Comparison of ENCODE assay signal across 1 cellular context in the genomic region with DNA sequence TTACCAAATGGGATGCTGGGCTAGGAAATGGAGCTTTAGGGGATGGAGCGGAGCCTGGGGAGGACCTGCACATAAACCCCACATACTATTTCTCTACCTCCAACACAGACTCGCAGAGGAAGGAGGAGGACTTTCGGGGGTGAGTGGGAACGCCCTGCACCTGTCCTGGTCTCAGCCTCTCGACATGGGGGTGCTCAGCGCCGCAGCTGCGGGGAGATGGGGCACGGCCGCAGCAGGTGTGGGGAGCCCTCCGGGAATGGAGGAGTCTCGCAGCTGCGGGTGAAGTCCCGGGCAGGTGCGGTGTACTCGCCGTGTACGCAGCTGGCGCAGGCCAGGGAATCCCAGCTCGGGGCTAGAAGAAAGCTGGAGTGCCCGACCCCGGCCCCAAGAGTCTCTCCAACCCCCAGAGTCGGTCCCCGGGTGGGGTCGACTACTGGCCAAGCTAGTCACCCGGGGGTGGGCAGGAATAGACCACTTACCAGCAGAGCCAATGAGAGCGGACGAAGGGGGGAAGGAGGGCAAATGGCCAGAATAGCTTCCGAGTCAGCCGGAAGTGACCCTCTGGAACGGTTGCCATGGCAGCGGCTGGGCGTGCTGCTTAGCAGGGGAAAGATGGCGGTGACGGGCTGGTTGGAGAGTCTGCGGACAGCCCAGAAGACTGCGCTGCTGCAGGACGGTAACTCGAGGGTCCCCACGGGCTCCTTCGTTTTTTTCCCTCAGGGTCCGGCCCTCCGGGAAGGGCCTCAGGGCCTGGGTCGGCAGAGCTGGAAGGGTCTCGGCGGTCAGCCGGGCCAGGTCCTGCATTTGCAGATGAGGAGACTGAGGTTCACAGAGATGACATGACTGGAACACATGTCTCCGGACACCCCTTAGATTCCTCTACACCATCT.
TF ChIP-seq lines count a peak whose summit lies in the region.

A gene (plus strand): TSS at position 597 of the 890 bp plus-strand sequence. CDS start 16 bp downstream, at position 613.
A gene (minus strand): TSS at position 533 of the 890 bp plus-strand sequence. CDS start 897 bp downstream, outside the sequence.

TF ChIP-seq in HepG2, 621 proteins besides CTCF, POLR2A, EP300 and RAD21 (continued from another document and continues in another):
- TF ChIP-seq, protein P1, sequence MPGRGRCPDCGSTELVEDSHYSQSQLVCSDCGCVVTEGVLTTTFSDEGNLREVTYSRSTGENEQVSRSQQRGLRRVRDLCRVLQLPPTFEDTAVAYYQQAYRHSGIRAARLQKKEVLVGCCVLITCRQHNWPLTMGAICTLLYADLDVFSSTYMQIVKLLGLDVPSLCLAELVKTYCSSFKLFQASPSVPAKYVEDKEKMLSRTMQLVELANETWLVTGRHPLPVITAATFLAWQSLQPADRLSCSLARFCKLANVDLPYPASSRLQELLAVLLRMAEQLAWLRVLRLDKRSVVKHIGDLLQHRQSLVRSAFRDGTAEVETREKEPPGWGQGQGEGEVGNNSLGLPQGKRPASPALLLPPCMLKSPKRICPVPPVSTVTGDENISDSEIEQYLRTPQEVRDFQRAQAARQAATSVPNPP (CRISPR knock-in tag; IDR thresholded peaks at IDR 0.05): no peak
- TF ChIP-seq TAF1 (CRISPR knock-in tag; IDR thresholded peaks at IDR 0.05): peak; percentile 72; the same call in 1 of the 2 replicates
- TF ChIP-seq ZNF709 (CRISPR knock-in tag; IDR thresholded peaks at IDR 0.05): no peak
- TF ChIP-seq, protein P2, sequence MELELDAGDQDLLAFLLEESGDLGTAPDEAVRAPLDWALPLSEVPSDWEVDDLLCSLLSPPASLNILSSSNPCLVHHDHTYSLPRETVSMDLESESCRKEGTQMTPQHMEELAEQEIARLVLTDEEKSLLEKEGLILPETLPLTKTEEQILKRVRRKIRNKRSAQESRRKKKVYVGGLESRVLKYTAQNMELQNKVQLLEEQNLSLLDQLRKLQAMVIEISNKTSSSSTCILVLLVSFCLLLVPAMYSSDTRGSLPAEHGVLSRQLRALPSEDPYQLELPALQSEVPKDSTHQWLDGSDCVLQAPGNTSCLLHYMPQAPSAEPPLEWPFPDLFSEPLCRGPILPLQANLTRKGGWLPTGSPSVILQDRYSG (CRISPR knock-in tag; IDR thresholded peaks at IDR 0.05): no peak; the same call in 1 of the 2 replicates
- TF ChIP-seq MTA1 (CRISPR knock-in tag; IDR thresholded peaks at IDR 0.05; ENCODE audit: borderline replicate concordance): peak; percentile 56; the same call in 1 of the 2 replicates
- TF ChIP-seq, protein P3, sequence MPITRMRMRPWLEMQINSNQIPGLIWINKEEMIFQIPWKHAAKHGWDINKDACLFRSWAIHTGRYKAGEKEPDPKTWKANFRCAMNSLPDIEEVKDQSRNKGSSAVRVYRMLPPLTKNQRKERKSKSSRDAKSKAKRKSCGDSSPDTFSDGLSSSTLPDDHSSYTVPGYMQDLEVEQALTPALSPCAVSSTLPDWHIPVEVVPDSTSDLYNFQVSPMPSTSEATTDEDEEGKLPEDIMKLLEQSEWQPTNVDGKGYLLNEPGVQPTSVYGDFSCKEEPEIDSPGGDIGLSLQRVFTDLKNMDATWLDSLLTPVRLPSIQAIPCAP (CRISPR knock-in tag; IDR thresholded peaks at IDR 0.05; ENCODE audit: low read depth): no peak
- peak; percentile 59 for TF ChIP-seq ZNF501 (CRISPR knock-in tag; IDR thresholded peaks at IDR 0.05)
- TF ChIP-seq, protein P4, sequence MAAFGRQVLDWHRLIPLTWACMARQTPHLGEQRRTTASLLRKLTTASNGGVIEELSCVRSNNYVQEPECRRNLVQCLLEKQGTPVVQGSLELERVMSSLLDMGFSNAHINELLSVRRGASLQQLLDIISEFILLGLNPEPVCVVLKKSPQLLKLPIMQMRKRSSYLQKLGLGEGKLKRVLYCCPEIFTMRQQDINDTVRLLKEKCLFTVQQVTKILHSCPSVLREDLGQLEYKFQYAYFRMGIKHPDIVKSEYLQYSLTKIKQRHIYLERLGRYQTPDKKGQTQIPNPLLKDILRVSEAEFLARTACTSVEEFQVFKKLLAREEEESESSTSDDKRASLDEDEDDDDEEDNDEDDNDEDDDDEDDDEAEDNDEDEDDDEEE (CRISPR knock-in tag; IDR thresholded peaks at IDR 0.05): no peak
- TF ChIP-seq, protein P5, sequence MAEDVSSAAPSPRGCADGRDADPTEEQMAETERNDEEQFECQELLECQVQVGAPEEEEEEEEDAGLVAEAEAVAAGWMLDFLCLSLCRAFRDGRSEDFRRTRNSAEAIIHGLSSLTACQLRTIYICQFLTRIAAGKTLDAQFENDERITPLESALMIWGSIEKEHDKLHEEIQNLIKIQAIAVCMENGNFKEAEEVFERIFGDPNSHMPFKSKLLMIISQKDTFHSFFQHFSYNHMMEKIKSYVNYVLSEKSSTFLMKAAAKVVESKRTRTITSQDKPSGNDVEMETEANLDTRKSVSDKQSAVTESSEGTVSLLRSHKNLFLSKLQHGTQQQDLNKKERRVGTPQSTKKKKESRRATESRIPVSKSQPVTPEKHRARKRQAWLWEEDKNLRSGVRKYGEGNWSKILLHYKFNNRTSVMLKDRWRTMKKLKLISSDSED (CRISPR knock-in tag; IDR thresholded peaks at IDR 0.05): no peak
- TF ChIP-seq, protein P6, sequence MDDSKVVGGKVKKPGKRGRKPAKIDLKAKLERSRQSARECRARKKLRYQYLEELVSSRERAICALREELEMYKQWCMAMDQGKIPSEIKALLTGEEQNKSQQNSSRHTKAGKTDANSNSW (CRISPR knock-in tag; IDR thresholded peaks at IDR 0.05; ENCODE audit: borderline replicate concordance): no peak
- no peak for TF ChIP-seq TMF1 (CRISPR knock-in tag; IDR thresholded peaks at IDR 0.05; ENCODE audit: low read depth)
- 0 out of 2 replicates have a peak, but pooled peaks have one; percentile 61 for TF ChIP-seq BRCA1 (CRISPR knock-in tag; IDR thresholded peaks at IDR 0.05)
- TF ChIP-seq GATAD1 (CRISPR knock-in tag; IDR thresholded peaks at IDR 0.05): peak; percentile 92
- TF ChIP-seq DR1 (CRISPR knock-in tag; IDR thresholded peaks at IDR 0.05): 0 out of 2 replicates have a peak, but pooled peaks have one; percentile 49
- peak; percentile 77 for TF ChIP-seq ERF (CRISPR knock-in tag; IDR thresholded peaks at IDR 0.05)
- no peak for TF ChIP-seq ZNF713 (CRISPR knock-in tag; IDR thresholded peaks at IDR 0.05)
- no peak for TF ChIP-seq KAT2B (IDR thresholded peaks at IDR 0.05; ENCODE audit: borderline replicate concordance, low read depth, low read length)
- TF ChIP-seq RORA (CRISPR knock-in tag; IDR thresholded peaks at IDR 0.05): no peak
- peak; percentile 52; the same call in 1 of the 2 replicates for TF ChIP-seq ZNF598 (CRISPR knock-in tag; IDR thresholded peaks at IDR 0.05; ENCODE audit: borderline replicate concordance)
- TF ChIP-seq CENPX (CRISPR knock-in tag; IDR thresholded peaks at IDR 0.05): no peak
- TF ChIP-seq ZNF44 (CRISPR knock-in tag; IDR thresholded peaks at IDR 0.05): 0 out of 2 replicates have a peak, but pooled peaks have one; percentile 42
- TF ChIP-seq, protein P7, sequence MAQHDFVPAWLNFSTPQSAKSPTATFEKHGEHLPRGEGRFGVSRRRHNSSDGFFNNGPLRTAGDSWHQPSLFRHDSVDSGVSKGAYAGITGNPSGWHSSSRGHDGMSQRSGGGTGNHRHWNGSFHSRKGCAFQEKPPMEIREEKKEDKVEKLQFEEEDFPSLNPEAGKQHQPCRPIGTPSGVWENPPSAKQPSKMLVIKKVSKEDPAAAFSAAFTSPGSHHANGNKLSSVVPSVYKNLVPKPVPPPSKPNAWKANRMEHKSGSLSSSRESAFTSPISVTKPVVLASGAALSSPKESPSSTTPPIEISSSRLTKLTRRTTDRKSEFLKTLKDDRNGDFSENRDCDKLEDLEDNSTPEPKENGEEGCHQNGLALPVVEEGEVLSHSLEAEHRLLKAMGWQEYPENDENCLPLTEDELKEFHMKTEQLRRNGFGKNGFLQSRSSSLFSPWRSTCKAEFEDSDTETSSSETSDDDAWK (CRISPR knock-in tag; IDR thresholded peaks at IDR 0.05): no peak
- TF ChIP-seq ZNF839 (CRISPR knock-in tag; IDR thresholded peaks at IDR 0.05; ENCODE audit: borderline replicate concordance): no peak
- TF ChIP-seq SPEN (CRISPR knock-in tag; IDR thresholded peaks at IDR 0.05; ENCODE audit: low read depth): peak; percentile 34; the same call in 1 of the 2 replicates
- TF ChIP-seq TBX2 (CRISPR knock-in tag; IDR thresholded peaks at IDR 0.05; ENCODE audit: borderline replicate concordance): peak; percentile 40; the same call in 1 of the 2 replicates
- no peak for TF ChIP-seq ZFYVE20 (CRISPR knock-in tag; IDR thresholded peaks at IDR 0.05; ENCODE audit: borderline replicate concordance, low read depth)
- TF ChIP-seq ZNF589 (CRISPR knock-in tag; conservative IDR thresholded peaks at IDR 0.05): no peak
- TF ChIP-seq, protein P8, sequence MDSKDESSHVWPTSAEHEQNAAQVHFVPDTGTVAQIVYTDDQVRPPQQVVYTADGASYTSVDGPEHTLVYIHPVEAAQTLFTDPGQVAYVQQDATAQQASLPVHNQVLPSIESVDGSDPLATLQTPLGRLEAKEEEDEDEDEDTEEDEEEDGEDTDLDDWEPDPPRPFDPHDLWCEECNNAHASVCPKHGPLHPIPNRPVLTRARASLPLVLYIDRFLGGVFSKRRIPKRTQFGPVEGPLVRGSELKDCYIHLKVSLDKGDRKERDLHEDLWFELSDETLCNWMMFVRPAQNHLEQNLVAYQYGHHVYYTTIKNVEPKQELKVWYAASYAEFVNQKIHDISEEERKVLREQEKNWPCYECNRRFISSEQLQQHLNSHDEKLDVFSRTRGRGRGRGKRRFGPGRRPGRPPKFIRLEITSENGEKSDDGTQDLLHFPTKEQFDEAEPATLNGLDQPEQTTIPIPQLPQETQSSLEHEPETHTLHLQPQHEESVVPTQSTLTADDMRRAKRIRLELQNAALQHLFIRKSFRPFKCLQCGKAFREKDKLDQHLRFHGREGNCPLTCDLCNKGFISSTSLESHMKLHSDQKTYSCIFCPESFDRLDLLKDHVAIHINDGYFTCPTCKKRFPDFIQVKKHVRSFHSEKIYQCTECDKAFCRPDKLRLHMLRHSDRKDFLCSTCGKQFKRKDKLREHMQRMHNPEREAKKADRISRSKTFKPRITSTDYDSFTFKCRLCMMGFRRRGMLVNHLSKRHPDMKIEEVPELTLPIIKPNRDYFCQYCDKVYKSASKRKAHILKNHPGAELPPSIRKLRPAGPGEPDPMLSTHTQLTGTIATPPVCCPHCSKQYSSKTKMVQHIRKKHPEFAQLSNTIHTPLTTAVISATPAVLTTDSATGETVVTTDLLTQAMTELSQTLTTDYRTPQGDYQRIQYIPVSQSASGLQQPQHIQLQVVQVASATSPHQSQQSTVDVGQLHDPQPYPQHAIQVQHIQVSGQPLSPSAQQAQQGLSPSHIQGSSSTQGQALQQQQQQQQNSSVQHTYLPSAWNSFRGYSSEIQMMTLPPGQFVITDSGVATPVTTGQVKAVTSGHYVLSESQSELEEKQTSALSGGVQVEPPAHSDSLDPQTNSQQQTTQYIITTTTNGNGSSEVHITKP (CRISPR knock-in tag; IDR thresholded peaks at IDR 0.05; ENCODE audit: low read depth): peak; percentile 87; the same call in 1 of the 2 replicates
- TF ChIP-seq ZNF253 (CRISPR knock-in tag; IDR thresholded peaks at IDR 0.05; ENCODE audit: borderline replicate concordance): 0 out of 2 replicates have a peak, but pooled peaks have one; percentile 14
- TF ChIP-seq, protein P9, sequence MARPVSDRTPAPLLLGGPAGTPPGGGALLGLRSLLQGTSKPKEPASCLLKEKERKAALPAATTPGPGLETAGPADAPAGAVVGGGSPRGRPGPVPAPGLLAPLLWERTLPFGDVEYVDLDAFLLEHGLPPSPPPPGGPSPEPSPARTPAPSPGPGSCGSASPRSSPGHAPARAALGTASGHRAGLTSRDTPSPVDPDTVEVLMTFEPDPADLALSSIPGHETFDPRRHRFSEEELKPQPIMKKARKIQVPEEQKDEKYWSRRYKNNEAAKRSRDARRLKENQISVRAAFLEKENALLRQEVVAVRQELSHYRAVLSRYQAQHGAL (CRISPR knock-in tag; IDR thresholded peaks at IDR 0.05; ENCODE audit: not compliant biosample characterization): no peak
- peak; percentile 76 for TF ChIP-seq ZFX (CRISPR knock-in tag; IDR thresholded peaks at IDR 0.05; ENCODE audit: low read depth)
- TF ChIP-seq ZSCAN9 (CRISPR knock-in tag; IDR thresholded peaks at IDR 0.05; ENCODE audit: borderline replicate concordance): 0 out of 2 replicates have a peak, but pooled peaks have one; percentile 32
- no peak for TF ChIP-seq ZNF737 (CRISPR knock-in tag; IDR thresholded peaks at IDR 0.05; ENCODE audit: borderline replicate concordance)
- TF ChIP-seq TEAD2 (CRISPR knock-in tag; IDR thresholded peaks at IDR 0.05): no peak
- TF ChIP-seq, protein P10, sequence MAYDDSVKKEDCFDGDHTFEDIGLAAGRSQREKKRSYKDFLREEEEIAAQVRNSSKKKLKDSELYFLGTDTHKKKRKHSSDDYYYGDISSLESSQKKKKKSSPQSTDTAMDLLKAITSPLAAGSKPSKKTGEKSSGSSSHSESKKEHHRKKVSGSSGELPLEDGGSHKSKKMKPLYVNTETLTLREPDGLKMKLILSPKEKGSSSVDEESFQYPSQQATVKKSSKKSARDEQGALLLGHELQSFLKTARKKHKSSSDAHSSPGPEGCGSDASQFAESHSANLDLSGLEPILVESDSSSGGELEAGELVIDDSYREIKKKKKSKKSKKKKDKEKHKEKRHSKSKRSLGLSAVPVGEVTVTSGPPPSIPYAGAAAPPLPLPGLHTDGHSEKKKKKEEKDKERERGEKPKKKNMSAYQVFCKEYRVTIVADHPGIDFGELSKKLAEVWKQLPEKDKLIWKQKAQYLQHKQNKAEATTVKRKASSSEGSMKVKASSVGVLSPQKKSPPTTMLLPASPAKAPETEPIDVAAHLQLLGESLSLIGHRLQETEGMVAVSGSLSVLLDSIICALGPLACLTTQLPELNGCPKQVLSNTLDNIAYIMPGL (CRISPR knock-in tag; IDR thresholded peaks at IDR 0.05; ENCODE audit: borderline replicate concordance in 1 of 2, low read depth in 1 of 2): peak; percentile 60 to 68; a peak in 3 of 4 replicates
- 0 out of 2 replicates have a peak, but pooled peaks have one; percentile 21 for TF ChIP-seq ZNF614 (CRISPR knock-in tag; IDR thresholded peaks at IDR 0.05; ENCODE audit: borderline replicate concordance)
- TF ChIP-seq, protein P11, sequence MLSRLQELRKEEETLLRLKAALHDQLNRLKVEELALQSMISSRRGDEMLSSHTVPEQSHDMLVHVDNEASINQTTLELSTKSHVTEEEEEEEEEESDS (CRISPR knock-in tag; IDR thresholded peaks at IDR 0.05; ENCODE audit: borderline replicate concordance): no peak
